In the genomic region with DNA sequence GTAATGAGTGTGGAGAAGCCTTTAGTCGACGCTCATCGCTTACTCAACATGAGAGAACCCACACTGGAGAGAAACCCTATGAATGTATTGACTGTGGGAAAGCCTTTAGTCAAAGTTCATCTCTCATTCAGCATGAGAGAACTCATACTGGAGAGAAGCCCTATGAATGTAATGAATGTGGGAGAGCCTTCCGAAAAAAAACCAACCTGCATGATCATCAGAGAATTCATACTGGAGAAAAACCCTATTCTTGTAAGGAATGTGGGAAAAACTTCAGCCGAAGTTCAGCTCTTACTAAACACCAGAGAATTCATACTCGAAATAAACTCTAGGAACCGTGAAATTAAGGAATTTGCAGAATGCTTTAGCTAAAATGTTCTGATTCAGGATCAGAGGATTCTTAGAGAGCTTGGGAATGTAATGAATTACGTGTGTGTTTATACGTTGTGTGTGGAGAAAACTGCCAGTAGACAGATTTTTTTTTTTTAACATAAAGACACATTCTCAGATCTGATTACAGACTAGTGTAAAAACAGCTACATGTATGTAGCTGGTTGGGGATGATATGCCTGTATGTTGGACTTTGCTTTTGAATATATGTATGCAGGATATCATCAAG, we compare ENCODE assay signal across 19 cellular contexts. TPM values are rescaled to one million over a fixed set of nuclear protein-coding genes. Genes with fewer than 3 reads are reported as not detected.
A peak's percentile ranks its signal among the peaks of the same experiment; 100 is the strongest.
DNase-seq lines count a peak whose midpoint lies in the region; ATAC-seq lines count a peak whose summit lies in the region.
"Had no signal": no experiment of that assay in that cellular context is flagged by ENCODE, and none has a peak within 500 bp of the region (broad histone marks: within the 10 kb centered on the region; RNA-seq: fewer than 3 reads in every experiment).

No MANE protein-coding gene starts in this region.

- POLR2A ChIA-PET in naive thymus-derived CD4-positive, alpha-beta T cell (lab: Charles Lee), result no interaction called here

- no peaks in the 10 kb centered on the region for H3K4me1 Mint-ChIP-seq in naive thymus-derived CD4-positive, alpha-beta T cell
- no peaks in the 10 kb centered on the region for H3K4me1 Mint-ChIP-seq in effector memory CD8-positive, alpha-beta T cell (ENCODE audit: low read depth in 2 of 2)
- H3K4me1 Mint-ChIP-seq: activated CD4-positive, alpha-beta memory T cell treated with anti-CD3 and anti-CD28 coated beads, Interleukin-2, amount 10 ng/mL, durations not matched to agents 7 days and 5 days; brain; memory B cell had no signal

- no peak overlapping the region for H3K27ac Mint-ChIP-seq in naive thymus-derived CD4-positive, alpha-beta T cell
- no peak overlapping the region for H3K27ac Mint-ChIP-seq in effector memory CD8-positive, alpha-beta T cell
- H3K27ac Mint-ChIP-seq: activated CD4-positive, alpha-beta memory T cell treated with anti-CD3 and anti-CD28 coated beads, Interleukin-2, amount 10 ng/mL, durations not matched to agents 7 days and 5 days; brain; memory B cell had no signal

- H3K4me3 ChIP-seq in naive thymus-derived CD4-positive, alpha-beta T cell (ENCODE audit: low read length), result peak overlapping the region; percentile 15
- H3K4me3 ChIP-seq: tibial artery had no signal

- H3K36me3 ChIP-seq in naive thymus-derived CD4-positive, alpha-beta T cell (ENCODE audit: control insufficient read depth in 2 of 3, insufficient read depth in 3 of 3, low read length in 3 of 3), result peaks cover 25 to 46% (median 34%) of the 10 kb centered on the region in 3 experiments

- peaks cover 17 to 98% (median 85%) of the 10 kb centered on the region in 11 donors for H3K9me3 Mint-ChIP-seq in naive thymus-derived CD4-positive, alpha-beta T cell
- H3K9me3 Mint-ChIP-seq in effector memory CD8-positive, alpha-beta T cell, result peaks cover 16 to 21% of the 10 kb centered on the region in 2 donors

- intact Hi-C loops in naive thymus-derived CD4-positive, alpha-beta T cell (cut with micrococcal nuclease), result no loop called here
- intact Hi-C loops in left cardiac atrium (cut with DNase I), result no loop called here

- DNase-seq in DMS 273 (lab: John Stamatoyannopoulos, UW; ENCODE audit: unreplicated experiment) (peak; percentile 40), DMS 273 treated with DMSO at 0.1 percent for 48 hours (lab: John Stamatoyannopoulos, UW) (no peak), KBM-7 (peak; percentile 17), dermis blood vessel endothelial cell (peak; percentile 14), left cardiac atrium (no peak)
- DNase-seq in naive thymus-derived CD4-positive, alpha-beta T cell, result no peak
- no peak for DNase-seq in effector memory CD8-positive, alpha-beta T cell
- DNase-seq: activated CD4-positive, alpha-beta memory T cell treated with anti-CD3 and anti-CD28 coated beads, Interleukin-2, amount 10 ng/mL, durations not matched to agents 7 days and 5 days; activated effector memory CD4-positive, alpha-beta T cell treated with Interleukin-2 at 50 U/mL for 16 hours; COR-L47; NCI-H524; T1000; tibial artery had no signal

- H3K4me3 Mint-ChIP-seq in naive thymus-derived CD4-positive, alpha-beta T cell, result peak overlapping the region in 1 of 10 donors; percentile 32
- no peak overlapping the region for H3K4me3 Mint-ChIP-seq in effector memory CD8-positive, alpha-beta T cell
- H3K4me3 Mint-ChIP-seq: activated CD4-positive, alpha-beta memory T cell treated with anti-CD3 and anti-CD28 coated beads, Interleukin-2, amount 10 ng/mL, durations not matched to agents 7 days and 5 days; brain; memory B cell had no signal

- no peaks in the 10 kb centered on the region for H3K27me3 ChIP-seq in naive thymus-derived CD4-positive, alpha-beta T cell (ENCODE audit: control insufficient read depth in 2 of 2, insufficient read depth in 2 of 2, low read length in 2 of 2)
- H3K27me3 ChIP-seq: tibial artery had no signal

- CTCF ChIA-PET in naive thymus-derived CD4-positive, alpha-beta T cell (lab: Charles Lee), result no interaction called here

- H3K27me3 Mint-ChIP-seq in naive thymus-derived CD4-positive, alpha-beta T cell, result no peaks in the 10 kb centered on the region
- no peaks in the 10 kb centered on the region for H3K27me3 Mint-ChIP-seq in effector memory CD8-positive, alpha-beta T cell
- H3K27me3 Mint-ChIP-seq: activated CD4-positive, alpha-beta memory T cell treated with anti-CD3 and anti-CD28 coated beads, Interleukin-2, amount 10 ng/mL, durations not matched to agents 7 days and 5 days; memory B cell had no signal

- in situ Hi-C loops in KBM-7 (cut with MboI; ENCODE audit: low pct_unique_long_range_greater_than_20kb, low sequenced_read_pairs), result no loop called here

- no peaks in the 10 kb centered on the region for H3K4me1 ChIP-seq in naive thymus-derived CD4-positive, alpha-beta T cell (ENCODE audit: control insufficient read depth in 2 of 2, insufficient read depth in 2 of 2, low read length in 2 of 2)
- H3K4me1 ChIP-seq: parathyroid adenoma, tibial artery had no signal

- no peak overlapping the region for H3K27ac ChIP-seq in naive thymus-derived CD4-positive, alpha-beta T cell (ENCODE audit: low read depth, low read length)
- H3K27ac ChIP-seq: 22Rv1, parathyroid adenoma, tibial artery had no signal

- peaks cover 54 to 79% (median 76%) of the 10 kb centered on the region in 5 donors for H3K36me3 Mint-ChIP-seq in naive thymus-derived CD4-positive, alpha-beta T cell
- peaks cover 48% of the 10 kb centered on the region for H3K36me3 Mint-ChIP-seq in effector memory CD8-positive, alpha-beta T cell (ENCODE audit: insufficient read depth)

- ATAC-seq in naive thymus-derived CD4-positive, alpha-beta T cell, result no peak
- no peak for ATAC-seq in effector memory CD8-positive, alpha-beta T cell (replicated peaks)
- ATAC-seq in left cardiac atrium (no peak), HG02938 (IDR thresholded peaks at IDR 0.05; ENCODE audit: unreplicated experiment) (no peak)
- ATAC-seq: Right ventricle myocardium inferior had no signal

- peaks cover 43 to 97% (median 54%) of the 10 kb centered on the region in 3 experiments for H3K9me3 ChIP-seq in naive thymus-derived CD4-positive, alpha-beta T cell (ENCODE audit: control insufficient read depth in 2 of 3, low read length in 3 of 3)

RNA-seq across cellular contexts. Expression of a gene that starts 25.4 kb away (rescaled TPM):
- total RNA-seq in dermis blood vessel endothelial cell, result 20.2 and 26.5 TPM in 2 replicates
- total RNA-seq in naive thymus-derived CD4-positive, alpha-beta T cell, result 10 to 100 TPM; 25.7 to 49.4 (median 38.8) TPM
- polyA plus RNA-seq in naive thymus-derived CD4-positive, alpha-beta T cell, result 10 to 100 TPM; 18.2 to 33.1 TPM
- total RNA-seq in left cardiac atrium, result 10 to 100 TPM; 10.5 to 13.2 TPM

Comparison
In these comparisons a context has a peak if more than half of its experiments do, and no peak if none do; other contexts are left out.
1. DNase-seq: peak in DMS 273 (single experiment), KBM-7 (single experiment) and dermis blood vessel endothelial cell (single experiment); none in DMS 273 treated with DMSO at 0.1 percent for 48 hours (single experiment), naive thymus-derived CD4-positive, alpha-beta T cell (0 of 9), effector memory CD8-positive, alpha-beta T cell (0 of 3) and left cardiac atrium (single experiment).